18 cellular contexts compared by ENCODE assay signal in the genomic region with DNA sequence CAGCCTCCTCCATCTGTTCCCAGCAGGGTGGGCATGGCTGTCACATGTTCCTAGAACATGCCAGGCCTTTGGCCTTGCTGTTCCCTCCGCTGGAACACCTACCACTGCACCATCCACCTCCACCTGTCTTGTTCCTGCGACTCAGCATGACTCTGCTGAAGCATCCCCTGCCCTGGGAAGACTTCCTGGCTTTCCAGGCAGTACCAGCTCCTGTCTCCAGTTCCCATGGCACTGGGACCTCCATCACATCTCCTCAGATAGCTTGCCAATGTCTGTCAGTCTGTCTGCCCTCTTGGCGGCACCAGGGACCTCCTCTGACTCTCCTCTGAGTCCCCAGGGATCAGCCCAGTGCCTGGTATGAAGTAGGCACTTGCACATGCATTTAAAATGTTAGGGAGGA. TPM values are rescaled to one million over a fixed set of nuclear protein-coding genes. Genes with fewer than 3 reads are reported as not detected.
DNase-seq lines count a peak whose midpoint lies in the region; ATAC-seq lines count a peak whose summit lies in the region.
"Had no signal": no experiment of that assay in that cellular context is flagged by ENCODE, and none has a peak within 500 bp of the region (broad histone marks: within the 10 kb centered on the region; RNA-seq: fewer than 3 reads in every experiment).

No MANE protein-coding gene starts in this region.

- H3K4me2 ChIP-seq in GM23248 (ENCODE audit: unreplicated experiment): no peak overlapping the region

- H4K20me1 ChIP-seq in GM23248 (ENCODE audit: insufficient read depth): no peaks in the 10 kb centered on the region

- H3F3A ChIP-seq in GM23248 (ENCODE audit: insufficient read depth): no peaks in the 10 kb centered on the region

- no peaks in the 10 kb centered on the region for H3K36me3 Mint-ChIP-seq in T-helper 17 cell (ENCODE audit: low read depth)
- H3K36me3 Mint-ChIP-seq: activated naive CD4-positive, alpha-beta T cell treated with anti-CD3 and anti-CD28 coated beads, Interleukin-2, amount 50 U/mL, for 24 hours had no signal

- no peak for ATAC-seq in T-helper 17 cell
- ATAC-seq in stimulated activated naive CD8-positive, alpha-beta T cell treated with anti-CD3 and anti-CD28 coated beads, Interleukin-15, amount 100 ng/mL, for 72 hours: no peak

- no peak overlapping the region for H3K4me3 Mint-ChIP-seq in T-helper 17 cell
- no peak overlapping the region for H3K4me3 Mint-ChIP-seq in stimulated activated naive CD8-positive, alpha-beta T cell treated with anti-CD3 and anti-CD28 coated beads, Interleukin-15, amount 100 ng/mL, for 72 hours
- H3K4me3 Mint-ChIP-seq: activated B cell treated with CpG ODN at 0.5 μM for 24 hours; activated CD8-positive, alpha-beta memory T cell treated with anti-CD3 and anti-CD28 coated beads, Interleukin-2, amount 10 ng/mL, durations not matched to agents 7 days and 5 days; activated naive CD4-positive, alpha-beta T cell treated with anti-CD3 and anti-CD28 coated beads, Interleukin-2, amount 50 U/mL, for 24 hours had no signal

- H3K27ac ChIP-seq in esophagus (ENCODE audit: low read depth in 2 of 2, low read length in 1 of 2): peak overlapping the region; percentile 52 to 92
- H3K27ac ChIP-seq in skeletal muscle tissue (ENCODE audit: low read depth, low read length): no peak overlapping the region
- no peak overlapping the region for H3K27ac ChIP-seq in GM23248
- H3K27ac ChIP-seq: parathyroid adenoma, spleen had no signal

- H3K4me3 ChIP-seq in esophagus (ENCODE audit: low read depth in 1 of 2, low read length in 2 of 2) (no peak overlapping the region), skeletal muscle tissue (ENCODE audit: low read length in 3 of 3) (no peak overlapping the region), GM23248 (no peak overlapping the region)
- H3K4me3 ChIP-seq: cardiac muscle cell, MG63, spleen had no signal

- H3K27me3 ChIP-seq in esophagus (ENCODE audit: control insufficient read depth in 1 of 2, insufficient read depth in 2 of 2, low read length in 2 of 2): no peaks in the 10 kb centered on the region
- no peaks in the 10 kb centered on the region for H3K27me3 ChIP-seq in skeletal muscle tissue (ENCODE audit: control insufficient read depth in 3 of 3, insufficient read depth in 3 of 3, low read length in 3 of 3)
- H3K27me3 ChIP-seq in GM23248 (replicated peaks; ENCODE audit: insufficient read depth): no peaks in the 10 kb centered on the region
- H3K27me3 ChIP-seq: cardiac muscle cell, MG63, spleen had no signal

- H3K4me1 ChIP-seq in esophagus (ENCODE audit: control insufficient read depth in 2 of 2, insufficient read depth in 2 of 2, low read length in 1 of 2) (peaks cover 17 to 21% of the 10 kb centered on the region in 2 donors), skeletal muscle tissue (ENCODE audit: control insufficient read depth in 3 of 3, insufficient read depth in 3 of 3, low read length in 3 of 3) (peaks cover 27 to 43% (median 39%) of the 10 kb centered on the region in 3 donors), GM23248 (ENCODE audit: insufficient read depth) (peaks cover 9% of the 10 kb centered on the region)

- WGBS in esophagus, 2 donors: 83 to 94% methylated on average over 3 of the region's 3 CpGs
- WGBS in GM23248 (ENCODE audit: low coverage in 1 of 2, low lambda C conversion rate in 2 of 2, missing lambda C conversion rate in 2 of 2), 2 experiments: 94 to 98% methylated on average over 3 of the region's 3 CpGs

- H3K27me3 Mint-ChIP-seq in T-helper 17 cell: no peaks in the 10 kb centered on the region
- no peaks in the 10 kb centered on the region for H3K27me3 Mint-ChIP-seq in stimulated activated naive CD8-positive, alpha-beta T cell treated with anti-CD3 and anti-CD28 coated beads, Interleukin-15, amount 100 ng/mL, for 72 hours
- H3K27me3 Mint-ChIP-seq: activated B cell treated with CpG ODN at 0.5 μM for 24 hours; activated CD8-positive, alpha-beta memory T cell treated with anti-CD3 and anti-CD28 coated beads, Interleukin-2, amount 10 ng/mL, durations not matched to agents 7 days and 5 days; activated naive CD4-positive, alpha-beta T cell treated with anti-CD3 and anti-CD28 coated beads, Interleukin-2, amount 50 U/mL, for 24 hours had no signal

- no peaks in the 10 kb centered on the region for H3K9me2 ChIP-seq in GM23248 (ENCODE audit: insufficient read depth)

- no peaks in the 10 kb centered on the region for H3K9me3 ChIP-seq in T-helper 17 cell (ENCODE audit: control insufficient read depth, low read length, poor library complexity, severe bottlenecking)
- no peaks in the 10 kb centered on the region for H3K9me3 ChIP-seq in esophagus (ENCODE audit: control insufficient read depth in 2 of 2, insufficient read depth in 1 of 2, low read depth in 1 of 2, low read length in 1 of 2)
- no peaks in the 10 kb centered on the region for H3K9me3 ChIP-seq in skeletal muscle tissue (ENCODE audit: control insufficient read depth in 3 of 3, low read length in 3 of 3)
- H3K9me3 ChIP-seq in GM23248 (ENCODE audit: low read depth): no peaks in the 10 kb centered on the region
- H3K9me3 ChIP-seq: MG63, spleen had no signal

- no peak for DNase-seq in T-helper 17 cell
- DNase-seq in stimulated activated naive CD8-positive, alpha-beta T cell treated with anti-CD3 and anti-CD28 coated beads, Interleukin-15, amount 100 ng/mL, for 72 hours: no peak
- DNase-seq in stimulated activated CD4-positive, alpha-beta T cell treated with anti-CD3 and anti-CD28 coated beads, Interleukin-1b, Interleukin-23, amount 100 ng/mL, for 48 hours: no peak
- no peak for DNase-seq in GM23248
- DNase-seq: activated CD8-positive, alpha-beta memory T cell treated with anti-CD3 and anti-CD28 coated beads, Interleukin-2, amount 10 ng/mL, durations not matched to agents 7 days and 5 days; DMS 273 treated with DMSO at 0.1 percent for 48 hours; head of caudate nucleus; MG63; NCI-H2029 treated with DMSO at 0.1 percent for 48 hours; spleen; SW 1271 had no signal

- no peak overlapping the region for H2AFZ ChIP-seq in GM23248

- H3K36me3 ChIP-seq in esophagus (ENCODE audit: control insufficient read depth in 2 of 2, insufficient read depth in 2 of 2, low read length in 1 of 2) (no peaks in the 10 kb centered on the region), skeletal muscle tissue (ENCODE audit: control insufficient read depth in 3 of 3, insufficient read depth in 3 of 3, low read length in 3 of 3) (no peaks in the 10 kb centered on the region), GM23248 (ENCODE audit: low read depth) (no peaks in the 10 kb centered on the region)
- H3K36me3 ChIP-seq: cardiac muscle cell, MG63, spleen had no signal

- peak overlapping the region; percentile 77 for H3K27ac Mint-ChIP-seq in T-helper 17 cell
- peak overlapping the region in 1 of 2 donors; percentile 4 for H3K27ac Mint-ChIP-seq in stimulated activated naive CD8-positive, alpha-beta T cell treated with anti-CD3 and anti-CD28 coated beads, Interleukin-15, amount 100 ng/mL, for 72 hours
- H3K27ac Mint-ChIP-seq: activated B cell treated with CpG ODN at 0.5 μM for 24 hours; activated CD8-positive, alpha-beta memory T cell treated with anti-CD3 and anti-CD28 coated beads, Interleukin-2, amount 10 ng/mL, durations not matched to agents 7 days and 5 days; activated naive CD4-positive, alpha-beta T cell treated with anti-CD3 and anti-CD28 coated beads, Interleukin-2, amount 50 U/mL, for 24 hours had no signal

- H3K9me3 Mint-ChIP-seq in stimulated activated naive CD8-positive, alpha-beta T cell treated with anti-CD3 and anti-CD28 coated beads, Interleukin-15, amount 100 ng/mL, for 72 hours: no peaks in the 10 kb centered on the region
- H3K9me3 Mint-ChIP-seq: activated B cell treated with CpG ODN at 0.5 μM for 24 hours; activated naive CD4-positive, alpha-beta T cell treated with anti-CD3 and anti-CD28 coated beads, Interleukin-2, amount 50 U/mL, for 24 hours had no signal

- H3K4me1 Mint-ChIP-seq in T-helper 17 cell: peaks cover 17% of the 10 kb centered on the region
- H3K4me1 Mint-ChIP-seq in stimulated activated naive CD8-positive, alpha-beta T cell treated with anti-CD3 and anti-CD28 coated beads, Interleukin-15, amount 100 ng/mL, for 72 hours: peaks cover 25% of the 10 kb centered on the region

- H3K9ac ChIP-seq in skeletal muscle tissue (ENCODE audit: low read depth in 1 of 3, low read length in 3 of 3) (peak overlapping the region in 2 of 3 donors; percentile 16 to 71), GM23248 (no peak overlapping the region)
- H3K9ac ChIP-seq: parathyroid adenoma had no signal

- in situ Hi-C loops in GM23248 (cut with MboI): no loop called here

- no peaks in the 10 kb centered on the region for H3K79me2 ChIP-seq in GM23248 (ENCODE audit: insufficient read depth)

RNA-seq across cellular contexts. Expression of a gene that starts 15.7 kb away (rescaled TPM):
- total RNA-seq in T-helper 17 cell (1 to 10 TPM; 5.8 to 8.9 TPM), skeletal muscle tissue (2.6 TPM)
- polyA plus RNA-seq in esophagus (1 to 10 TPM; 2.3 to 2.5 TPM), GM23248 (2016; fragmentation: Nextera tagmentation; extraction: Ambion mirVana) (2.5 and 3.3 TPM in 2 replicates)
- total RNA-seq in GM23248 (2014; rRNA removed; shearing (Covaris generic)): 3.9 and 38.2 TPM in 2 replicates

RNA-seq across cellular contexts. Expression of a gene that starts 22.7 kb away (rescaled TPM):
- not detected for total RNA-seq in T-helper 17 cell
- 1 to 10 TPM; 6.1 to 6.5 TPM for polyA plus RNA-seq in esophagus
- not detected for total RNA-seq in skeletal muscle tissue
- not detected in 2 replicates for total RNA-seq in GM23248 (2014; rRNA removed; shearing (Covaris generic))
- polyA plus RNA-seq in GM23248 (2016; fragmentation: Nextera tagmentation; extraction: Ambion mirVana): not detected in 2 replicates
- total RNA-seq: activated B cell treated with CpG ODN at 0.5 μM for 24 hours; activated CD8-positive, alpha-beta memory T cell treated with anti-CD3 and anti-CD28 coated beads, Interleukin-2, amount 10 ng/mL, durations not matched to agents 7 days and 5 days; HT1080; spleen had no signal
- polyA plus RNA-seq: cardiac muscle cell, spleen had no signal

RNA-seq across cellular contexts. Expression of a gene that starts 29.3 kb away (rescaled TPM):
- total RNA-seq in T-helper 17 cell: under 1 TPM; 0.52 to 0.67 TPM
- 100 to 1,000 TPM in 1 of 2 donors, 10 to 100 TPM in 1; 93.6 to 125 TPM for polyA plus RNA-seq in esophagus
- total RNA-seq in skeletal muscle tissue: 19.3 TPM
- 0.22 and 1.1 TPM in 2 replicates for total RNA-seq in GM23248 (2014; rRNA removed; shearing (Covaris generic))
- polyA plus RNA-seq in GM23248 (2016; fragmentation: Nextera tagmentation; extraction: Ambion mirVana): 0.70 and 0.76 TPM in 2 replicates
- total RNA-seq: activated B cell treated with CpG ODN at 0.5 μM for 24 hours, HT1080 had no signal

RNA-seq across cellular contexts. Expression of a gene that starts 38.2 kb away (rescaled TPM):
- total RNA-seq in T-helper 17 cell (10 to 100 TPM; 50.3 to 51.0 TPM), skeletal muscle tissue (95.0 TPM)
- polyA plus RNA-seq in esophagus (100 to 1,000 TPM; 139 to 266 TPM), GM23248 (2016; fragmentation: Nextera tagmentation; extraction: Ambion mirVana) (173 and 182 TPM in 2 replicates)
- 76.1 and 111 TPM in 2 replicates for total RNA-seq in GM23248 (2014; rRNA removed; shearing (Covaris generic))

RNA-seq across cellular contexts. Expression of a gene that starts 39.3 kb away (rescaled TPM):
- total RNA-seq in T-helper 17 cell (10 to 100 TPM; 33.1 to 36.8 TPM), skeletal muscle tissue (15.7 TPM)
- polyA plus RNA-seq in esophagus (100 to 1,000 TPM; 120 to 128 TPM), GM23248 (2016; fragmentation: Nextera tagmentation; extraction: Ambion mirVana) (33.9 and 37.6 TPM in 2 replicates)
- total RNA-seq in GM23248 (2014; rRNA removed; shearing (Covaris generic)): 32.3 and 46.8 TPM in 2 replicates

Comparison
In these comparisons a context has a peak if more than half of its experiments do, and no peak if none do; other contexts are left out.
1. H3K27ac ChIP-seq: peak in esophagus (2 of 2); none in skeletal muscle tissue (single experiment) and GM23248 (single experiment).